In genomic region chr17:62704381-62704971, GRCh38 we compare ENCODE assay signal across 8 cellular contexts.
A peak's percentile ranks its signal among the peaks of the same experiment; 100 is the strongest.
DNase-seq lines count a peak whose midpoint lies in the region; ATAC-seq, FAIRE-seq and TF ChIP-seq lines count a peak whose summit lies in the region.

No MANE protein-coding gene starts in this region.

- peaks cover 44% of the 10 kb centered on the region for H3K27me3 Mint-ChIP-seq in activated CD4-positive, alpha-beta T cell treated with anti-CD3 and anti-CD28 coated beads, Interleukin-2, amount 10 ng/mL, durations not matched to agents 24 days and 14 days

- H3K36me3 ChIP-seq in Peyer's patch: no peaks in the 10 kb centered on the region
- no peaks in the 10 kb centered on the region; a peak in 1 of 8 replicates for H3K36me3 ChIP-seq in H1 (ENCODE audit: control insufficient read depth in 2 of 4, insufficient read depth in 4 of 4, low read length in 3 of 4)
- no peaks in the 10 kb centered on the region for H3K36me3 ChIP-seq in mucosa of rectum (ENCODE audit: control insufficient read depth in 2 of 2, insufficient read depth in 2 of 2, low read length in 2 of 2)

- H3K18ac ChIP-seq in H1 (ENCODE audit: extremely low read depth, low read length): no peak overlapping the region

- peaks cover 4% of the 10 kb centered on the region for H3K4me1 Mint-ChIP-seq in activated CD4-positive, alpha-beta T cell treated with anti-CD3 and anti-CD28 coated beads, Interleukin-2, amount 10 ng/mL, durations not matched to agents 24 days and 14 days

- no peak for FAIRE-seq in H1 (lab: Jason Lieb, UNC)
- no peak for FAIRE-seq in urothelium cell line (lab: Jason Lieb, UNC)

- H3K27ac ChIP-seq in Peyer's patch (peak overlapping the region; percentile 19 to 77 (median 54)), H1 (ENCODE audit: low read depth, low read length) (no peak overlapping the region), mucosa of rectum (ENCODE audit: low read depth in 2 of 2, low read length in 2 of 2) (peak overlapping the region in 1 of 2 donors; percentile 23)

- ATAC-seq in GM21825 (IDR thresholded peaks at IDR 0.05; ENCODE audit: unreplicated experiment): no peak

- H3K23ac ChIP-seq in H1 (ENCODE audit: insufficient read length): no peak overlapping the region

- H4K91ac ChIP-seq in H1 (replicated peaks; ENCODE audit: insufficient read length, low read length): no peak overlapping the region

- H3K14ac ChIP-seq in H1 (ENCODE audit: insufficient read length): no peak overlapping the region

- TF ChIP-seq EP300 in H1 (IDR thresholded peaks at IDR 0.05; ENCODE audit: borderline replicate concordance in 1 of 2, low read depth in 2 of 2, low read length in 2 of 2): no peak

- H3K9me3 Mint-ChIP-seq in activated CD4-positive, alpha-beta T cell treated with anti-CD3 and anti-CD28 coated beads, Interleukin-2, amount 10 ng/mL, durations not matched to agents 24 days and 14 days: no peaks in the 10 kb centered on the region

- H2BK15ac ChIP-seq in H1 (ENCODE audit: low read length): no peak overlapping the region

- H3K4me1 ChIP-seq in Peyer's patch (peaks cover 0 to 14% (median 7%) of the 10 kb centered on the region in 4 donors), H1 (replicated peaks in 1 of 4; ENCODE audit: control insufficient read depth in 3 of 4, insufficient read depth in 4 of 4, low read length in 3 of 4) (peaks cover 7 to 22% (median 13%) of the 10 kb centered on the region in 4 experiments), mucosa of rectum (ENCODE audit: control insufficient read depth in 2 of 2, insufficient read depth in 2 of 2, low read length in 2 of 2) (peaks cover 6 to 8% of the 10 kb centered on the region in 2 donors)

- H2BK5ac ChIP-seq in H1 (ENCODE audit: low read depth, low read length): 0 out of 2 replicates have a peak overlapping the region, but pooled peaks have one; percentile 77

- H3K4me2 ChIP-seq in H1 (ENCODE audit: insufficient read depth in 1 of 2, low read depth in 2 of 2, low read length in 2 of 2): peak overlapping the region; percentile 70 to 87

- no peaks in the 10 kb centered on the region for H3K36me3 Mint-ChIP-seq in activated CD4-positive, alpha-beta T cell treated with anti-CD3 and anti-CD28 coated beads, Interleukin-2, amount 10 ng/mL, durations not matched to agents 24 days and 14 days (ENCODE audit: low read depth)

- H4K8ac ChIP-seq in H1 (ENCODE audit: extremely low read depth, insufficient read depth, low read length): peak overlapping the region; percentile 45

- TF ChIP-seq POLR2A in Peyer's patch (IDR thresholded peaks at IDR 0.05) (no peak), H1 (IDR thresholded peaks at IDR 0.05; ENCODE audit: control extremely low read depth in 1 of 2, low read depth in 2 of 2, low read length in 2 of 2) (peak in 1 of 2 experiments; percentile 43; a peak in 1 of 3 replicates)

- peaks cover 19% of the 10 kb centered on the region; the same call in 1 of the 2 replicates for H3K23me2 ChIP-seq in H1 (ENCODE audit: low read depth, low read length)

- H4K5ac ChIP-seq in H1 (ENCODE audit: insufficient read length, low read depth, low read length): no peak overlapping the region

- no peaks in the 10 kb centered on the region for H4K20me1 ChIP-seq in H1 (replicated peaks in 1 of 2; ENCODE audit: control insufficient read depth in 1 of 2, insufficient read depth in 2 of 2, low read length in 2 of 2)

- H3K79me2 ChIP-seq in H1 (ENCODE audit: control insufficient read depth in 1 of 2, insufficient read depth in 2 of 2, low read length in 2 of 2): no peaks in the 10 kb centered on the region

- H2BK120ac ChIP-seq in H1 (replicated peaks; ENCODE audit: low read depth, low read length): no peak overlapping the region

- intact Hi-C loops in activated CD4-positive, alpha-beta T cell treated with anti-CD3 and anti-CD28 coated beads, Interleukin-2, amount 10 ng/mL, durations not matched to agents 24 days and 14 days (cut with micrococcal nuclease): loop anchor here (5.0 kb wide), 1 partner anchor 703 kb away; no protein-coding TSS in a partner anchor

- H2BK20ac ChIP-seq in H1 (ENCODE audit: low read length): no peak overlapping the region

- WGBS in H1 (ENCODE audit: extremely low coverage in 1 of 2, insufficient coverage in 1 of 2, insufficient read length in 1 of 2, insufficient replicate concordance in 2 of 2, low coverage in 1 of 2, low lambda C conversion rate in 2 of 2, missing lambda C conversion rate in 1 of 2), 2 experiments: 2% methylated on average over 18 of the region's 31 CpGs; no CpG with 5 or more reads in 1 of the 2 experiments

- no peak for TF ChIP-seq RAD21 in H1 (IDR thresholded peaks at IDR 0.05 in 1 of 2, conservative IDR thresholded peaks at IDR 0.05 in 1 of 2; ENCODE audit: low read depth in 2 of 2, low read length in 2 of 2)

- peak overlapping the region in 3 of 4 experiments; percentile 14 to 85 (median 58); a peak in 5 of 7 replicates for H3K9ac ChIP-seq in H1 (replicated peaks in 1 of 4; ENCODE audit: extremely low read depth in 1 of 4, low read depth in 3 of 4, low read length in 3 of 4)
- H3K9ac ChIP-seq in mucosa of rectum (ENCODE audit: low read depth in 1 of 2, low read length in 2 of 2): peak overlapping the region; percentile 34 to 55

- POLR2A ChIA-PET in H1 (lab: Charles Lee; ENCODE audit: partially characterized antibody): no interaction called here

- no peaks in the 10 kb centered on the region for H3K79me1 ChIP-seq in H1 (ENCODE audit: low read depth, low read length)

- H3K27ac Mint-ChIP-seq in activated CD4-positive, alpha-beta T cell treated with anti-CD3 and anti-CD28 coated beads, Interleukin-2, amount 10 ng/mL, durations not matched to agents 24 days and 14 days: no peak overlapping the region

- peak overlapping the region; percentile 67 for H3K4me3 Mint-ChIP-seq in activated CD4-positive, alpha-beta T cell treated with anti-CD3 and anti-CD28 coated beads, Interleukin-2, amount 10 ng/mL, durations not matched to agents 24 days and 14 days

- no peak overlapping the region; the same call in 1 of the 2 replicates for H2AK5ac ChIP-seq in H1 (ENCODE audit: low read depth, low read length)

- H3K4me3 ChIP-seq in Peyer's patch (peak overlapping the region; percentile 43 to 86 (median 68)), H1 (ENCODE audit: extremely low read depth in 1 of 4, insufficient read depth in 2 of 4, low read depth in 3 of 4, low read length in 4 of 4) (peak overlapping the region; percentile 42 to 74 (median 51)), mucosa of rectum (ENCODE audit: low read length in 2 of 2) (peak overlapping the region; percentile 52 to 56)

- H3K27me3 ChIP-seq in Peyer's patch: no peaks in the 10 kb centered on the region
- H3K27me3 ChIP-seq in H1 (replicated peaks in 1 of 4; ENCODE audit: control insufficient read depth in 3 of 4, extremely low read depth in 1 of 4, insufficient read depth in 3 of 4, low read length in 3 of 4): peaks cover 0 to 7% (median 1%) of the 10 kb centered on the region in 4 experiments; a peak in 4 of 7 replicates
- H3K27me3 ChIP-seq in mucosa of rectum (ENCODE audit: control insufficient read depth in 2 of 2, insufficient read depth in 2 of 2, low read length in 2 of 2): peaks cover 3 to 5% of the 10 kb centered on the region in 2 donors

- peak overlapping the region; percentile 19; the same call in 1 of the 2 replicates for H2BK12ac ChIP-seq in H1 (ENCODE audit: low read depth, low read length)

- H3K9me3 ChIP-seq in Peyer's patch (peaks cover 0 to 3% (median 0%) of the 10 kb centered on the region in 4 donors), H1 (ENCODE audit: insufficient read depth in 2 of 2, low read depth in 1 of 2, low read length in 1 of 2) (peaks cover 7 to 11% of the 10 kb centered on the region in 2 experiments), mucosa of rectum (ENCODE audit: control insufficient read depth in 2 of 2, low read length in 2 of 2) (no peaks in the 10 kb centered on the region)

- no peak for DNase-seq in activated CD4-positive, alpha-beta T cell treated with anti-CD3 and anti-CD28 coated beads, Interleukin-2, amount 10 ng/mL, durations not matched to agents 24 days and 14 days
- DNase-seq in activated CD4-positive, alpha-beta T cell treated with anti-CD3 and anti-CD28 coated beads, Interleukin-2, amount 50 U/mL, for 1 hour: no peak
- DNase-seq in Peyer's patch (peak in 1 of 3 donors; percentile 54), H1 (ENCODE audit: low read depth in 1 of 2, low spot score in 2 of 2) (peak in 1 of 2 experiments; percentile 77), urothelium cell line (ENCODE audit: low spot score) (peak; percentile 70), Kasumi-1 (lab: John Stamatoyannopoulos, UW) (no peak)

- no peak overlapping the region for H3K4ac ChIP-seq in H1 (replicated peaks; ENCODE audit: insufficient read length, low read depth, low read length)

- no peak overlapping the region for H3K56ac ChIP-seq in H1 (replicated peaks; ENCODE audit: insufficient read length, low read depth, low read length)

- TF ChIP-seq CTCF in Peyer's patch (IDR thresholded peaks at IDR 0.05): no peak
- no peak for TF ChIP-seq CTCF in H1 (IDR thresholded peaks at IDR 0.05; ENCODE audit: control extremely low read depth in 1 of 3, insufficient read depth in 1 of 3, low read depth in 1 of 3, low read length in 3 of 3)

- no peak overlapping the region for H2AFZ ChIP-seq in H1 (ENCODE audit: low read length)

- CTCF ChIA-PET in H1 (lab: Charles Lee; ENCODE audit: partially characterized antibody): interaction anchor here (0.5 kb wide), 1 partner anchor 114 kb away, joined by 5 read pairs; no protein-coding TSS in a partner anchor

TF ChIP-seq in H1, 55 proteins besides CTCF, POLR2A, EP300 and RAD21 (continues in another document):
- TF ChIP-seq CHD2 (IDR thresholded peaks at IDR 0.05; ENCODE audit: low read length) (no peak), BACH1 (IDR thresholded peaks at IDR 0.05; ENCODE audit: low read length) (no peak), SP2 (IDR thresholded peaks at IDR 0.05; ENCODE audit: low read length) (no peak), TCF12 (IDR thresholded peaks at IDR 0.05; ENCODE audit: low read depth, low read length) (no peak), CBX8 (IDR thresholded peaks at IDR 0.05; ENCODE audit: borderline replicate concordance, low read depth, low read length) (no peak), RFX5 (IDR thresholded peaks at IDR 0.05; ENCODE audit: borderline replicate concordance, low read depth, low read length) (no peak), TAF1 (IDR thresholded peaks at IDR 0.05; ENCODE audit: low read depth, low read length) (peak; percentile 42; the same call in 1 of the 2 replicates), POLR2AphosphoS5 (IDR thresholded peaks at IDR 0.05; ENCODE audit: low read depth, low read length) (peak; percentile 23; the same call in 1 of the 2 replicates)
